In the genomic region with DNA sequence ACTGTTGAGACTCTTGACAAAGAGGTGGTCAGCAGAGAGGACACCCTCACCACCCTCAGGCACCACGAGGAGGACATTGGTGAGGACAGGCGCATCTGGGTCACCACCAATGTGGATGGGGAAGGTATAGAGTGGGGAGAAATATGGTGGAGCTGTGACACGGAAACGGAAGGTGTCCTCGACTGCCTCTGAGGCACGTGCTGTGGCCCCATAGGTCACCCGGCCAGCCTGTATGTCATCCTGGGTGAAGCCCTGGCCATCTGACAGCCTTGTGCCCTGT, we compare ENCODE assay signal across 22 cellular contexts. TPM values are rescaled to one million over a fixed set of nuclear protein-coding genes. Genes with fewer than 3 reads are reported as not detected.
DNase-seq lines count a peak whose midpoint lies in the region; ATAC-seq, FAIRE-seq and TF ChIP-seq lines count a peak whose summit lies in the region.
"Had no signal": no experiment of that assay in that cellular context is flagged by ENCODE, and none has a peak within 500 bp of the region (broad histone marks: within the 10 kb centered on the region; RNA-seq: fewer than 3 reads in every experiment).

No MANE protein-coding gene starts in this region.

- 39% methylated on average over 7 of the region's 7 CpGs for WGBS in K562 (ENCODE audit: insufficient coverage, low coverage, missing lambda C conversion rate)
- 93% methylated on average over 7 of the region's 7 CpGs; no CpG with 5 or more reads in 1 of the 2 donors for WGBS in transverse colon (ENCODE audit: low coverage in 1 of 2), 2 donors

- TF ChIP-seq RAD21 in K562 (CRISPR knock-in tag; conservative IDR thresholded peaks at IDR 0.05 in 1 of 2, IDR thresholded peaks at IDR 0.05 in 1 of 2): no peak

- no TSS peak for BruUV-seq in K562 (replicated peaks; lab: Mats Ljungman, UMichigan)

- H3K79me2 ChIP-seq in K562 (ENCODE audit: control insufficient read depth, insufficient read depth, low read length) (no peaks in the 10 kb centered on the region), osteoblast (ENCODE audit: insufficient read depth, low read length) (peaks cover 3% of the 10 kb centered on the region)

- CTCF ChIA-PET in K562 (lab: Yijun Ruan, JAX; ENCODE audit: low intra/inter-chr PET ratio): no interaction called here

- no peaks in the 10 kb centered on the region for H3K9me3 Mint-ChIP-seq in endothelial cell (ENCODE audit: unreplicated experiment)
- H3K9me3 Mint-ChIP-seq: CD4-positive, CD25-positive, alpha-beta regulatory T cell; CD8-positive, alpha-beta T cell had no signal

- H3K27ac Mint-ChIP-seq in endothelial cell (ENCODE audit: unreplicated experiment): peak overlapping the region; percentile 45
- H3K27ac Mint-ChIP-seq: CD8-positive, alpha-beta T cell had no signal

- in situ Hi-C loops in K562 (cut with MboI) (loop anchor here (5.0 kb wide), 3 partner anchors 44 to 239 kb away; no protein-coding TSS in a partner anchor), transverse colon (cut with MboI; ENCODE audit: low pct_ligation_motif_present in 1 of 4, low pct_unique_long_range_greater_than_20kb in 1 of 4, low sequenced_read_pairs in 3 of 4) (loop anchor here in 1 of 4 donors (10.0 kb wide), 1 partner anchor 117 kb away; no protein-coding TSS in a partner anchor)

- no peak for FAIRE-seq in K562 (lab: Jason Lieb, UNC)
- FAIRE-seq: D721Med, GM12878, GM18507, H1 had no signal

- TF ChIP-seq CTCF in K562 (IDR thresholded peaks at IDR 0.05 in 2 of 3, conservative IDR thresholded peaks at IDR 0.05 in 1 of 3; ENCODE audit: insufficient read depth in 2 of 3, low read depth in 1 of 3, low read length in 3 of 3) (no peak), endothelial cell (IDR thresholded peaks at IDR 0.05; ENCODE audit: unreplicated experiment) (no peak), osteoblast (IDR thresholded peaks at IDR 0.05; ENCODE audit: extremely low read depth, low read depth, low read length) (no peak), transverse colon (IDR thresholded peaks at IDR 0.05) (no peak)

- H3K4me1 ChIP-seq in K562 (replicated peaks in 1 of 2; ENCODE audit: control insufficient read depth in 2 of 2, insufficient read depth in 2 of 2, low read length in 2 of 2): peaks cover 0 to 31% of the 10 kb centered on the region in 2 experiments; a peak in 2 of 5 replicates
- peaks cover 2% of the 10 kb centered on the region for H3K4me1 ChIP-seq in osteoblast (ENCODE audit: insufficient read depth, low read length)
- peaks cover 21% of the 10 kb centered on the region for H3K4me1 ChIP-seq in stomach smooth muscle (ENCODE audit: control insufficient read depth, insufficient read depth, low read length)
- H3K4me1 ChIP-seq in transverse colon: peaks cover 1 to 10% (median 5%) of the 10 kb centered on the region in 4 donors

- POLR2A ChIA-PET in K562 (lab: Yijun Ruan, JAX): no interaction called here

- H3K9me1 ChIP-seq in K562 (ENCODE audit: control insufficient read depth, insufficient read depth, low read length): no peaks in the 10 kb centered on the region

- intact Hi-C loops in K562 (cut with micrococcal nuclease): loop anchor here (10.0 kb wide), 1 partner anchor 237 kb away; no protein-coding TSS in a partner anchor
- intact Hi-C loops in transverse colon (cut with DNase I; ENCODE audit: low total_unique reads): no loop called here

- DNase-seq in K562 (ENCODE audit: extremely low read depth in 1 of 4, low spot score in 3 of 4): no peak
- DNase-seq in endothelial cell (ENCODE audit: low spot score): no peak
- peak; percentile 62 for DNase-seq in osteoblast (ENCODE audit: insufficient read length, low spot score, missing footprints)
- no peak for DNase-seq in NCI-H526 (lab: John Stamatoyannopoulos, UW)
- DNase-seq in transverse colon: no peak
- DNase-seq: CD4-positive, CD25-positive, alpha-beta regulatory T cell; CD8-positive, alpha-beta T cell; DMS 273 treated with DMSO at 0.1 percent for 48 hours; DMS79; EL; GDM1; GM23248; H7; HCEC 1CT had no signal

- H2AFZ ChIP-seq in K562 (ENCODE audit: low read depth, low read length) (no peak overlapping the region), osteoblast (ENCODE audit: low read length) (no peak overlapping the region)
- H2AFZ ChIP-seq: GM23248 had no signal

- H3K9ac ChIP-seq in K562 (ENCODE audit: insufficient read depth in 1 of 2, low read depth in 2 of 2, low read length in 2 of 2) (no peak overlapping the region), stomach smooth muscle (ENCODE audit: low read length in 2 of 2) (no peak overlapping the region)
- H3K9ac ChIP-seq: BLaER1, GM23248 had no signal

- H3K4me3 ChIP-seq in K562 (no peak overlapping the region), osteoblast (ENCODE audit: insufficient read depth, low read length) (no peak overlapping the region), stomach smooth muscle (ENCODE audit: low read length in 2 of 2) (no peak overlapping the region), transverse colon (no peak overlapping the region)
- H3K4me3 ChIP-seq: BLaER1, GM12878, GM23248 had no signal

- no peaks in the 10 kb centered on the region for H3K36me3 Mint-ChIP-seq in endothelial cell (ENCODE audit: low read depth, unreplicated experiment)
- H3K36me3 Mint-ChIP-seq: CD8-positive, alpha-beta T cell had no signal

- H3K27ac ChIP-seq in K562 (ENCODE audit: extremely low read depth, low read depth, low read length) (no peak overlapping the region), osteoblast (ENCODE audit: low read depth, low read length) (no peak overlapping the region), stomach smooth muscle (ENCODE audit: low read length) (peak overlapping the region; percentile 18), transverse colon (no peak overlapping the region)
- H3K27ac ChIP-seq: BLaER1, C4-2B, GM23248 had no signal

- no peak for ATAC-seq in K562
- no peak for ATAC-seq in HG02610 (IDR thresholded peaks at IDR 0.05; ENCODE audit: unreplicated experiment)
- ATAC-seq: CD8-positive, alpha-beta T cell; GM12878 had no signal

- no peak overlapping the region for H3K4me2 ChIP-seq in K562 (ENCODE audit: insufficient read depth, low read length)
- no peak overlapping the region for H3K4me2 ChIP-seq in osteoblast (ENCODE audit: insufficient read depth, low read length)
- H3K4me2 ChIP-seq: BLaER1 had no signal

- H3K36me3 ChIP-seq in K562 (ENCODE audit: control insufficient read depth, insufficient read depth, low read length) (no peaks in the 10 kb centered on the region), osteoblast (ENCODE audit: insufficient read depth, low read length) (peaks cover 3% of the 10 kb centered on the region), stomach smooth muscle (ENCODE audit: control insufficient read depth in 2 of 2, insufficient read depth in 2 of 2, low read length in 2 of 2) (peaks cover 29 to 50% of the 10 kb centered on the region in 2 donors), transverse colon (no peaks in the 10 kb centered on the region)
- H3K36me3 ChIP-seq: BLaER1 had no signal

- no peak for TF ChIP-seq POLR2A in K562 (conservative IDR thresholded peaks at IDR 0.05)
- TF ChIP-seq POLR2A in transverse colon (IDR thresholded peaks at IDR 0.05): no peak

- H4K20me1 ChIP-seq in K562 (replicated peaks; ENCODE audit: control insufficient read depth, insufficient read depth, low read length): peaks cover 3% of the 10 kb centered on the region; the same call in 1 of the 2 replicates
- peaks cover 2% of the 10 kb centered on the region for H4K20me1 ChIP-seq in osteoblast (ENCODE audit: insufficient read depth, low read length)
- H4K20me1 ChIP-seq: BLaER1 had no signal

- no peak overlapping the region for H3K4me3 Mint-ChIP-seq in endothelial cell (ENCODE audit: unreplicated experiment)
- H3K4me3 Mint-ChIP-seq: CD4-positive, CD25-positive, alpha-beta regulatory T cell; CD8-positive, alpha-beta T cell had no signal

- peaks cover 0 to 5% of the 10 kb centered on the region in 2 experiments; a peak in 1 of 5 replicates for H3K27me3 ChIP-seq in K562 (ENCODE audit: control insufficient read depth in 2 of 2, insufficient read depth in 2 of 2, low read length in 2 of 2)
- H3K27me3 ChIP-seq in osteoblast (ENCODE audit: insufficient read depth, low read length): no peaks in the 10 kb centered on the region
- no peaks in the 10 kb centered on the region for H3K27me3 ChIP-seq in stomach smooth muscle (ENCODE audit: control insufficient read depth in 1 of 2, insufficient read depth in 2 of 2, low read length in 2 of 2)
- H3K27me3 ChIP-seq in transverse colon: no peaks in the 10 kb centered on the region
- H3K27me3 ChIP-seq: BLaER1 had no signal

- H3K9me3 ChIP-seq in K562 (replicated peaks; ENCODE audit: control insufficient read depth, insufficient read depth, low read depth, low read length) (no peaks in the 10 kb centered on the region), osteoblast (ENCODE audit: low read depth, low read length) (no peaks in the 10 kb centered on the region), stomach smooth muscle (ENCODE audit: control insufficient read depth in 2 of 2, low read length in 2 of 2) (no peaks in the 10 kb centered on the region), transverse colon (no peaks in the 10 kb centered on the region)
- H3K9me3 ChIP-seq: BLaER1 had no signal

- peaks cover 11% of the 10 kb centered on the region for H3K27me3 Mint-ChIP-seq in endothelial cell (ENCODE audit: unreplicated experiment)

- no peaks in the 10 kb centered on the region for H3K4me1 Mint-ChIP-seq in endothelial cell (ENCODE audit: unreplicated experiment)

- TF ChIP-seq EP300 in K562 (IDR thresholded peaks at IDR 0.05; ENCODE audit: low read length) (no peak), transverse colon (IDR thresholded peaks at IDR 0.05; ENCODE audit: low read depth) (no peak)

RNA-seq across cellular contexts. Expression of a gene that starts 24.4 kb away (rescaled TPM):
- total RNA-seq in K562 (2011; cell fraction: chromatin; rRNA removed; ENCODE audit: low replicate concordance): 0.07 and 1.1 TPM in 2 replicates
- total RNA-seq in K562 (2011; cell fraction: nucleolus; rRNA removed): 0.39 and 1.2 TPM in 2 replicates
- 0.22 and 0.23 TPM in 2 replicates for total RNA-seq in K562 (2011; cell fraction: nucleoplasm; rRNA removed)
- total RNA-seq in K562 (2014; rRNA removed) (0.08 TPM in 1 of 2 replicates, not detected in the other), K562 (2014; rRNA removed; fragmentation: Illumina TruSeq; extraction: Trizol) (not detected in 2 replicates), K562 (2015; rRNA removed; fragmentation: Illumina TruSeq; extraction: Trizol) (under 0.01 TPM in 1 of 2 replicates, not detected in the other), K562 (2021) (0.07 TPM in 2 replicates), endothelial cell (ENCODE audit: unreplicated experiment) (0.18 TPM), osteoblast (11.5 and 20.3 TPM in 2 replicates), transverse colon (10 to 100 TPM; 11.2 to 60.9 (median 31.3) TPM)
- polyA plus RNA-seq in K562 (2011; rRNA removed) (0.04 and 0.08 TPM in 2 replicates), K562 (2014; fragmentation: Illumina TruSeq; extraction: Trizol) (0.01 and 0.03 TPM in 2 replicates), K562 (2014; fragmentation: Nextera tagmentation; extraction: Ambion mirVana) (not detected), K562 (2014; rRNA removed) (not detected in 2 replicates)
- 0.06 and 0.16 TPM in 2 replicates for polyA plus RNA-seq in K562 (2011; cell fraction: cytosol; rRNA removed)
- 0.21 and 0.73 TPM in 2 replicates for polyA plus RNA-seq in K562 (2011; cell fraction: nucleus; rRNA removed)
- polyA plus RNA-seq in K562 (2012): 0.10 and 0.32 TPM in 2 replicates
- 0.09 and 0.11 TPM in 2 replicates for polyA minus RNA-seq in K562 (2011; rRNA and poly(A)+ RNA removed)
- 0.29 and 0.73 TPM in 2 replicates for polyA minus RNA-seq in K562 (2011; cell fraction: cytosol; rRNA and poly(A)+ RNA removed)
- polyA minus RNA-seq in K562 (2011; cell fraction: nucleus; rRNA and poly(A)+ RNA removed): 0.33 and 0.40 TPM in 2 replicates
- total RNA-seq: CD4-positive, CD25-positive, alpha-beta regulatory T cell; CD8-positive, alpha-beta T cell had no signal
- polyA plus RNA-seq: CD4-positive, CD25-positive, alpha-beta regulatory T cell had no signal

RNA-seq across cellular contexts. Expression of a gene that starts 40.5 kb away (rescaled TPM):
- total RNA-seq in K562 (2011; cell fraction: chromatin; rRNA removed; ENCODE audit: low replicate concordance): 12.7 and 30.2 TPM in 2 replicates
- 20.0 and 22.7 TPM in 2 replicates for total RNA-seq in K562 (2011; cell fraction: nucleolus; rRNA removed)
- 17.2 and 19.9 TPM in 2 replicates for total RNA-seq in K562 (2011; cell fraction: nucleoplasm; rRNA removed)
- total RNA-seq in K562 (2014; rRNA removed) (10.0 and 13.0 TPM in 2 replicates), K562 (2014; rRNA removed; fragmentation: Illumina TruSeq; extraction: Trizol) (4.3 and 4.7 TPM in 2 replicates), K562 (2015; rRNA removed; fragmentation: Illumina TruSeq; extraction: Trizol) (8.3 and 8.8 TPM in 2 replicates), K562 (2021) (14.1 and 14.8 TPM in 2 replicates), endothelial cell (ENCODE audit: unreplicated experiment) (17.3 TPM), osteoblast (38.0 and 39.8 TPM in 2 replicates), transverse colon (10 to 100 TPM; 26.5 to 52.0 (median 36.5) TPM)
- polyA plus RNA-seq in K562 (2011; rRNA removed) (7.9 and 8.2 TPM in 2 replicates), K562 (2014; fragmentation: Illumina TruSeq; extraction: Trizol) (10.1 TPM in 2 replicates), K562 (2014; fragmentation: Nextera tagmentation; extraction: Ambion mirVana) (1 to 10 TPM; 1.4 to 1.8 TPM), K562 (2014; rRNA removed) (7.5 and 8.3 TPM in 2 replicates)
- 9.2 and 11.6 TPM in 2 replicates for polyA plus RNA-seq in K562 (2011; cell fraction: cytosol; rRNA removed)
- 16.8 and 25.3 TPM in 2 replicates for polyA plus RNA-seq in K562 (2011; cell fraction: nucleus; rRNA removed)
- polyA plus RNA-seq in K562 (2012): 11.0 and 16.8 TPM in 2 replicates
- 10.9 and 12.8 TPM in 2 replicates for polyA minus RNA-seq in K562 (2011; rRNA and poly(A)+ RNA removed)
- polyA minus RNA-seq in K562 (2011; cell fraction: cytosol; rRNA and poly(A)+ RNA removed): 11.5 and 12.8 TPM in 2 replicates
- polyA minus RNA-seq in K562 (2011; cell fraction: nucleus; rRNA and poly(A)+ RNA removed): 10.5 and 12.7 TPM in 2 replicates

RNA-seq across cellular contexts. Expression of a gene that starts 48.2 kb away (rescaled TPM):
- total RNA-seq in K562 (2011; cell fraction: chromatin; rRNA removed; ENCODE audit: low replicate concordance): 30.2 and 42.6 TPM in 2 replicates
- 67.6 and 76.2 TPM in 2 replicates for total RNA-seq in K562 (2011; cell fraction: nucleolus; rRNA removed)
- 56.2 and 65.3 TPM in 2 replicates for total RNA-seq in K562 (2011; cell fraction: nucleoplasm; rRNA removed)
- total RNA-seq in K562 (2014; rRNA removed): 140 and 159 TPM in 2 replicates
- total RNA-seq in K562 (2014; rRNA removed; fragmentation: Illumina TruSeq; extraction: Trizol): 74.4 and 74.6 TPM in 2 replicates
- 87.6 and 93.6 TPM in 2 replicates for total RNA-seq in K562 (2015; rRNA removed; fragmentation: Illumina TruSeq; extraction: Trizol)
- total RNA-seq in K562 (2021): 113 and 124 TPM in 2 replicates
- 58.5 and 68.3 TPM in 2 replicates for polyA plus RNA-seq in K562 (2011; rRNA removed)
- 92.2 and 249 TPM in 2 replicates for polyA plus RNA-seq in K562 (2011; cell fraction: cytosol; rRNA removed)
- 55.6 and 61.8 TPM in 2 replicates for polyA plus RNA-seq in K562 (2011; cell fraction: nucleus; rRNA removed)
- 84.1 and 118 TPM in 2 replicates for polyA plus RNA-seq in K562 (2012)
- 44.5 and 47.1 TPM in 2 replicates for polyA plus RNA-seq in K562 (2014; fragmentation: Illumina TruSeq; extraction: Trizol)
- polyA plus RNA-seq in K562 (2014; fragmentation: Nextera tagmentation; extraction: Ambion mirVana): 10 to 100 TPM; 14.5 to 15.5 TPM
- 160 and 161 TPM in 2 replicates for polyA plus RNA-seq in K562 (2014; rRNA removed)
- polyA minus RNA-seq in K562 (2011; rRNA and poly(A)+ RNA removed): 15.4 and 19.4 TPM in 2 replicates
- 32.6 and 34.2 TPM in 2 replicates for polyA minus RNA-seq in K562 (2011; cell fraction: cytosol; rRNA and poly(A)+ RNA removed)
- polyA minus RNA-seq in K562 (2011; cell fraction: nucleus; rRNA and poly(A)+ RNA removed): 26.5 and 42.5 TPM in 2 replicates
- total RNA-seq in endothelial cell (ENCODE audit: unreplicated experiment): 33.5 TPM
- 46.6 and 64.4 TPM in 2 replicates for total RNA-seq in osteoblast
- total RNA-seq in transverse colon: 100 to 1,000 TPM in 2 of 4 donors, 10 to 100 TPM in 2; 37.2 to 131 (median 108) TPM
